23 cellular contexts compared by ENCODE assay signal in genomic region chr7:46830-47140, GRCh38.
"Had no signal": no experiment of that assay in that cellular context is flagged by ENCODE, and none has a peak within 500 bp of the region (broad histone marks: within the 10 kb centered on the region; RNA-seq: fewer than 3 reads in every experiment).

No MANE protein-coding gene starts in this region.

- H3K9me3 ChIP-seq: pancreas, SJSA1, tibial nerve had no signal

- H3K36me3 Mint-ChIP-seq: activated naive CD8-positive, alpha-beta T cell treated with anti-CD3 and anti-CD28 coated beads, Interleukin-2, amount 10 ng/mL, durations not matched to agents 7 days and 5 days had no signal

- DNase-seq: activated CD4-positive, alpha-beta T cell treated with anti-CD3 and anti-CD28 coated beads for 1 hour; activated CD4-positive, alpha-beta T cell treated with anti-CD3 and anti-CD28 coated beads, Interleukin-2, amount 50 U/mL, for 48 hours; activated naive CD4-positive, alpha-beta T cell treated with Interleukin-2 at 50 U/mL for 16 hours; activated naive CD8-positive, alpha-beta T cell treated with anti-CD3 and anti-CD28 coated beads, Interleukin-2, amount 10 ng/mL, durations not matched to agents 7 days and 5 days; activated T-cell treated with anti-CD3 and anti-CD28 coated beads for 4 hours; amygdala; brain microvascular endothelial cell; hypothalamus; islet precursor cell; left colon; stimulated activated CD4-positive, alpha-beta T cell treated with anti-CD3 and anti-CD28 coated beads, Interleukin-12 subunit alpha, Interleukin-12 subunit beta, amount 100 ng/mL, for 4 hours; stimulated activated CD4-positive, alpha-beta T cell treated with anti-CD3 and anti-CD28 coated beads, Interleukin-1b, Interleukin-23, amount 100 ng/mL, for 48 hours; stimulated activated naive CD8-positive, alpha-beta T cell treated with anti-CD3 and anti-CD28 coated beads, Interleukin-15, Interleukin-2, amounts not matched to agents 100 U/mL and 50 U/mL, for 24 hours; substantia nigra; SW 1271; T-helper 2 cell had no signal

- H3K4me1 Mint-ChIP-seq: activated naive CD8-positive, alpha-beta T cell treated with anti-CD3 and anti-CD28 coated beads, Interleukin-2, amount 10 ng/mL, durations not matched to agents 7 days and 5 days; activated T-helper 17 cell treated with anti-CD3 and anti-CD28 coated beads, Interleukin-2, amount 50 U/mL, for 72 hours; central memory CD8-positive, alpha-beta T cell had no signal

- H3K36me3 ChIP-seq: brain microvascular endothelial cell, pancreas, SJSA1, tibial nerve had no signal

- H3K27ac Mint-ChIP-seq: activated naive CD8-positive, alpha-beta T cell treated with anti-CD3 and anti-CD28 coated beads, Interleukin-2, amount 10 ng/mL, durations not matched to agents 7 days and 5 days; activated T-helper 17 cell treated with anti-CD3 and anti-CD28 coated beads, Interleukin-2, amount 50 U/mL, for 72 hours had no signal

- H3K4me1 ChIP-seq: pancreas, SJSA1 had no signal

- H3K27ac ChIP-seq: brain microvascular endothelial cell, coronary artery, pancreas, SJSA1, tibial nerve, VCaP had no signal

- H3K4me3 Mint-ChIP-seq: activated naive CD8-positive, alpha-beta T cell treated with anti-CD3 and anti-CD28 coated beads, Interleukin-2, amount 10 ng/mL, durations not matched to agents 7 days and 5 days; activated T-helper 17 cell treated with anti-CD3 and anti-CD28 coated beads, Interleukin-2, amount 50 U/mL, for 72 hours; central memory CD8-positive, alpha-beta T cell had no signal

- ATAC-seq: activated T-helper 17 cell treated with anti-CD3 and anti-CD28 coated beads, Interleukin-2, amount 50 U/mL, for 72 hours; left colon; pancreas; stimulated activated naive CD8-positive, alpha-beta T cell treated with anti-CD3 and anti-CD28 coated beads, Interleukin-15, Interleukin-2, amounts not matched to agents 100 U/mL and 50 U/mL, for 24 hours had no signal

- H3K27me3 ChIP-seq: pancreas, tibial nerve had no signal

- H3K27me3 Mint-ChIP-seq: activated naive CD8-positive, alpha-beta T cell treated with anti-CD3 and anti-CD28 coated beads, Interleukin-2, amount 10 ng/mL, durations not matched to agents 7 days and 5 days had no signal

- H3K9me3 Mint-ChIP-seq: activated naive CD8-positive, alpha-beta T cell treated with anti-CD3 and anti-CD28 coated beads, Interleukin-2, amount 10 ng/mL, durations not matched to agents 7 days and 5 days; activated T-helper 17 cell treated with anti-CD3 and anti-CD28 coated beads, Interleukin-2, amount 50 U/mL, for 72 hours; central memory CD8-positive, alpha-beta T cell had no signal

- H3K4me3 ChIP-seq: coronary artery, pancreas, SJSA1, tibial nerve had no signal
